In the genomic region with DNA sequence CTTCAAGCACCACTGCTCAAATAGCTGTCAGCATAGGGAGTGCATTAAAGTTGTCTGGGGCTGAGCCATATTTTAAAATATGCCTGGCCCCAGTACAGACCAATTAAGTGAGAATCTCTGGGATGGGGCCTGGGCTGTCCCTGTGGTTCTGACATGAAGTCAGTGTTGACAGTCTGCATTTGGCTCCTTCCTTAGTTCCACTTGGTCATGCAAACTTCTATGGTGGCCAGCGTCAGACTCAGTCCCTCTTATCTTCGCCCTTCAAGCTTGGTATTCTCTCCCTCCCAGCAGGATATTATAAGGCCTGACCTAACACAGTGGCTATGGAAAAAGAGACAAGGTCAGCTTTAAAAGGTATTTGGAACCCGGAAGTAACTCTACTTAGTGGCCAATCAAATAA, we compare ENCODE assay signal across 25 cellular contexts.
"Had no signal": no experiment of that assay in that cellular context is flagged by ENCODE, and none has a peak within 500 bp of the region (broad histone marks: within the 10 kb centered on the region; RNA-seq: fewer than 3 reads in every experiment).

No MANE protein-coding gene starts in this region.

- H3K9me3 Mint-ChIP-seq: dendritic cell treated with granulocyte-macrophage colony-stimulating factor and Interleukin-4, amounts not matched to agents 40 ng/mL and 50 ng/mL, for 4 days; natural killer cell; stimulated activated naive CD8-positive, alpha-beta T cell treated with anti-CD3 and anti-CD28 coated beads, Interleukin-15, amount 100 ng/mL, for 72 hours had no signal

- H3K4me1 Mint-ChIP-seq: natural killer cell; stimulated activated naive CD8-positive, alpha-beta T cell treated with anti-CD3 and anti-CD28 coated beads, Interleukin-15, amount 100 ng/mL, for 72 hours had no signal

- ATAC-seq: lower lobe of right lung; natural killer cell; sciatic nerve; stimulated activated naive CD8-positive, alpha-beta T cell treated with anti-CD3 and anti-CD28 coated beads, Interleukin-15, amount 100 ng/mL, for 72 hours; upper lobe of right lung had no signal

- DNase-seq: colonic mucosa; effector memory CD4-positive, alpha-beta T cell; erythroblast; esophagus squamous epithelium; foreskin melanocyte; glutamatergic neuron; kidney; left lung; lower lobe of right lung; natural killer cell; occipital lobe; ovary; posterior cingulate gyrus; retina; stimulated activated CD4-positive, alpha-beta T cell treated with anti-CD3 and anti-CD28 coated beads, Interleukin-12 subunit alpha, Interleukin-12 subunit beta, amount 100 ng/mL, for 4 hours; stimulated activated CD4-positive, alpha-beta T cell treated with anti-CD3 and anti-CD28 coated beads, Interleukin-1b, Interleukin-23, amount 100 ng/mL, for 48 hours; stimulated activated CD4-positive, alpha-beta T cell treated with anti-CD3 and anti-CD28 coated beads, Interleukin-4, amount 100 ng/mL, for 1 hour; stimulated activated CD8-positive, alpha-beta memory T cell treated with anti-CD3 and anti-CD28 coated beads, Interleukin-4, amount 100 ng/mL, for 48 hours; stimulated activated naive CD4-positive, alpha-beta T cell; stimulated activated naive CD8-positive, alpha-beta T cell treated with anti-CD3 and anti-CD28 coated beads, Interleukin-15, amount 100 ng/mL, for 72 hours; transverse colon; upper lobe of right lung; uterus had no signal

- H3K4me3 Mint-ChIP-seq: dendritic cell treated with granulocyte-macrophage colony-stimulating factor and Interleukin-4, amounts not matched to agents 40 ng/mL and 50 ng/mL, for 4 days; natural killer cell; stimulated activated naive CD8-positive, alpha-beta T cell treated with anti-CD3 and anti-CD28 coated beads, Interleukin-15, amount 100 ng/mL, for 72 hours had no signal

- H3K36me3 Mint-ChIP-seq: natural killer cell had no signal
